9 cellular contexts compared by ENCODE assay signal in genomic region chr16:87806246-87806607, GRCh38. TPM values are rescaled to one million over a fixed set of nuclear protein-coding genes. Genes with fewer than 3 reads are reported as not detected.
DNase-seq lines count a peak whose midpoint lies in the region; ATAC-seq and TF ChIP-seq lines count a peak whose summit lies in the region.
"Had no signal": no experiment of that assay in that cellular context is flagged by ENCODE, and none has a peak within 500 bp of the region (broad histone marks: within the 10 kb centered on the region; RNA-seq: fewer than 3 reads in every experiment).

No MANE protein-coding gene starts in this region.

- peak overlapping the region; percentile 3 for H3K4me3 ChIP-seq in NT2/D1 (ENCODE audit: insufficient read length, low read depth)
- peak overlapping the region; percentile 34 to 48 for H3K4me3 ChIP-seq in cardiac fibroblast (replicated peaks in 1 of 2; ENCODE audit: low read depth in 2 of 2, low read length in 2 of 2)
- H3K4me3 ChIP-seq: cardiac muscle cell had no signal

- TF ChIP-seq CTCF in cardiac fibroblast (IDR thresholded peaks at IDR 0.05; ENCODE audit: low read depth, low read length) (no peak), osteocyte (IDR thresholded peaks at IDR 0.05) (no peak)

- H3K9me3 ChIP-seq in NT2/D1 (ENCODE audit: insufficient read depth, low read length) = peaks cover 20% of the 10 kb centered on the region; the same call in 1 of the 2 replicates

- peaks cover 3% of the 10 kb centered on the region for H3K27me3 ChIP-seq in NT2/D1 (ENCODE audit: insufficient read depth, insufficient read length)
- H3K27me3 ChIP-seq: cardiac muscle cell had no signal

- no peaks in the 10 kb centered on the region for H3K36me3 Mint-ChIP-seq in osteocyte (ENCODE audit: unreplicated experiment)

- peaks cover 8% of the 10 kb centered on the region for H3K4me1 ChIP-seq in NT2/D1 (ENCODE audit: insufficient read depth, insufficient read length)

- peak overlapping the region; percentile 99 for H3K27ac Mint-ChIP-seq in osteocyte (ENCODE audit: unreplicated experiment)

- no peak for ATAC-seq in HG02973 (IDR thresholded peaks at IDR 0.05; ENCODE audit: unreplicated experiment)

- peak overlapping the region; percentile 80 for H3K4me3 Mint-ChIP-seq in osteocyte (ENCODE audit: unreplicated experiment)

- peaks cover 24% of the 10 kb centered on the region for H3K4me1 Mint-ChIP-seq in osteocyte (ENCODE audit: unreplicated experiment)

- no peaks in the 10 kb centered on the region for H3K9me3 Mint-ChIP-seq in osteocyte (ENCODE audit: unreplicated experiment)

- peak; percentile 39 for DNase-seq in DMS53 treated with DMSO at 0.1 percent for 48 hours (lab: John Stamatoyannopoulos, UW; ENCODE audit: unreplicated experiment)
- DNase-seq in NT2/D1 (ENCODE audit: low read depth, low spot score) = no peak
- peak in 1 of 2 donors; percentile 26 for DNase-seq in cardiac fibroblast (ENCODE audit: low read depth in 2 of 2)
- DNase-seq in osteocyte (ENCODE audit: extremely low spot score, unreplicated experiment) = no peak
- no peak for DNase-seq in cerebellum (ENCODE audit: low spot score)
- DNase-seq in CD1c-positive myeloid dendritic cell (ENCODE audit: extremely low spot score) = no peak
- no peak for DNase-seq in UCSD-AML1 (lab: John Stamatoyannopoulos, UW; ENCODE audit: unreplicated experiment)

- no peaks in the 10 kb centered on the region for H3K36me3 ChIP-seq in NT2/D1 (ENCODE audit: insufficient read depth, insufficient read length, low read length)
- H3K36me3 ChIP-seq: cardiac muscle cell had no signal

- H3K27me3 Mint-ChIP-seq in osteocyte (ENCODE audit: unreplicated experiment) = peaks cover 2% of the 10 kb centered on the region

- H3K9ac ChIP-seq in NT2/D1 (ENCODE audit: insufficient read length, low read depth) = peak overlapping the region; percentile 53

RNA-seq across cellular contexts. Expression of gene KLHDC4, which starts 40.4 kb away (rescaled TPM):
- 31.0 and 33.2 TPM in 2 replicates for total RNA-seq in osteocyte
- 36.7 TPM for total RNA-seq in cerebellum
